Comparison of ENCODE assay signal across 8 cellular contexts in the genomic region with DNA sequence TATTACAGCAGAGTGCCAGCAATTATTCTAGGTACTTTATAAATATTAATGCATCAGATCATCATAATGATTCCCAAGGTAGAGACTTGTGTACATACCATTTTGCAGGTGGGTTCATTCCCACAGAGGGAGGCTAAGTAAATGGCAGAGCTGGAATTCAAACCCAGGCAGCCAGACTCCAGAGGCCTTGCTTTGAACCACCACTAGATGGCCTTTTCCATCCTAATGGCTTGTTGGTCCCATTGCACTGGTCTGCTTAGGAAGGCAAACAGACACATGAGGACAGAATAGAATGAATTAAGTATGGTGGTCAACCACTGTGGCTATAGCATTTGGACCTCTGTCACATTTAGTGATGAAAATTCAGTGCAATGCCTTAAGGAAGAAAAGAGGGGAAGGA.
A peak's percentile ranks its signal among the peaks of the same experiment; 100 is the strongest.
DNase-seq lines count a peak whose midpoint lies in the region; ATAC-seq and TF ChIP-seq lines count a peak whose summit lies in the region.

No MANE protein-coding gene starts in this region.

- peak; percentile 60 for DNase-seq in NCI-H82 (lab: John Stamatoyannopoulos, UW)
- DNase-seq in NCI-H82 treated with DMSO at 0.1 percent for 48 hours (lab: John Stamatoyannopoulos, UW; ENCODE audit: unreplicated experiment), result no peak
- DNase-seq in PC-3, result peak; percentile 58
- DNase-seq in kidney glomerular epithelial cell (lab: John Stamatoyannopoulos, UW), result peak; percentile 22
- DNase-seq in stimulated activated effector memory CD8-positive, alpha-beta T cell treated with anti-CD3 and anti-CD28 coated beads, Interleukin-12 subunit alpha, Interleukin-12 subunit beta, amount 100 ng/mL, for 72 hours (ENCODE audit: low spot score in 2 of 2), result no peak
- no peak for DNase-seq in heart left ventricle
- no peak for DNase-seq in activated naive CD4-positive, alpha-beta T cell treated with Interleukin-2 at 50 U/mL for 16 hours

- H3K9me3 ChIP-seq in PC-3 (ENCODE audit: low read length), result no peaks in the 10 kb centered on the region
- peaks cover 0 to 5% (median 0%) of the 10 kb centered on the region in 12 donors for H3K9me3 ChIP-seq in heart left ventricle

- H3K4me3 ChIP-seq in PC-3 (ENCODE audit: low read length) (no peak overlapping the region), heart left ventricle (no peak overlapping the region)

- H3K27ac ChIP-seq in PC-3 (ENCODE audit: low read length) (no peak overlapping the region), heart left ventricle (no peak overlapping the region)

- no peaks in the 10 kb centered on the region for H3K27me3 ChIP-seq in PC-3 (ENCODE audit: low read length)
- H3K27me3 ChIP-seq in heart left ventricle, result no peaks in the 10 kb centered on the region

- H3K36me3 ChIP-seq in PC-3 (ENCODE audit: low read depth, low read length) (no peaks in the 10 kb centered on the region), heart left ventricle (no peaks in the 10 kb centered on the region)

- no peaks in the 10 kb centered on the region for H3K4me1 Mint-ChIP-seq in stimulated activated effector memory CD8-positive, alpha-beta T cell treated with anti-CD3 and anti-CD28 coated beads, Interleukin-12 subunit alpha, Interleukin-12 subunit beta, amount 100 ng/mL, for 72 hours

- H3K36me3 Mint-ChIP-seq in stimulated activated effector memory CD8-positive, alpha-beta T cell treated with anti-CD3 and anti-CD28 coated beads, Interleukin-12 subunit alpha, Interleukin-12 subunit beta, amount 100 ng/mL, for 72 hours, result no peaks in the 10 kb centered on the region

- H3K79me2 ChIP-seq in PC-3 (ENCODE audit: low read length), result no peaks in the 10 kb centered on the region

- H3K27ac Mint-ChIP-seq in stimulated activated effector memory CD8-positive, alpha-beta T cell treated with anti-CD3 and anti-CD28 coated beads, Interleukin-12 subunit alpha, Interleukin-12 subunit beta, amount 100 ng/mL, for 72 hours, result no peak overlapping the region

- TF ChIP-seq CTCF in PC-3 (conservative IDR thresholded peaks at IDR 0.05; ENCODE audit: low read depth, low read length) (peak; percentile 74), heart left ventricle (IDR thresholded peaks at IDR 0.05) (no peak)

- H3K9me3 Mint-ChIP-seq in stimulated activated effector memory CD8-positive, alpha-beta T cell treated with anti-CD3 and anti-CD28 coated beads, Interleukin-12 subunit alpha, Interleukin-12 subunit beta, amount 100 ng/mL, for 72 hours, result no peaks in the 10 kb centered on the region

- ATAC-seq in HG02870 (IDR thresholded peaks at IDR 0.05; ENCODE audit: unreplicated experiment) (peak; percentile 83), PC-3 (peak; percentile 61), heart left ventricle (no peak)
- ATAC-seq in stimulated activated effector memory CD8-positive, alpha-beta T cell treated with anti-CD3 and anti-CD28 coated beads, Interleukin-12 subunit alpha, Interleukin-12 subunit beta, amount 100 ng/mL, for 72 hours, result no peak

- H3K4me3 Mint-ChIP-seq in stimulated activated effector memory CD8-positive, alpha-beta T cell treated with anti-CD3 and anti-CD28 coated beads, Interleukin-12 subunit alpha, Interleukin-12 subunit beta, amount 100 ng/mL, for 72 hours, result no peak overlapping the region

- POLR2A ChIA-PET in PC-3 (lab: Charles Lee; ENCODE audit: unreplicated experiment), result no interaction called here

- H3K9me2 ChIP-seq in PC-3 (replicated peaks; ENCODE audit: low read length), result no peaks in the 10 kb centered on the region

- no TSS peak for BruUV-seq in PC-3 (replicated peaks; lab: Mats Ljungman, UMichigan)

- H2AFZ ChIP-seq in PC-3 (ENCODE audit: low read length), result no peak overlapping the region

- intact Hi-C loops in PC-3 (cut with micrococcal nuclease), result no loop called here
- intact Hi-C loops in heart left ventricle (cut with DNase I), result no loop called here

- H3F3A ChIP-seq in PC-3 (ENCODE audit: low read length, unreplicated experiment), result no peaks in the 10 kb centered on the region

- no peak overlapping the region for H3K9ac ChIP-seq in PC-3 (ENCODE audit: low read length)

- no peak overlapping the region for H3K4me2 ChIP-seq in PC-3 (ENCODE audit: low read length)

- no peak for TF ChIP-seq POLR2A in heart left ventricle (IDR thresholded peaks at IDR 0.05)

- H4K20me1 ChIP-seq in PC-3 (ENCODE audit: low read length), result no peaks in the 10 kb centered on the region

- no peaks in the 10 kb centered on the region for H3K4me1 ChIP-seq in PC-3 (ENCODE audit: insufficient read depth, low read length)
- no peaks in the 10 kb centered on the region for H3K4me1 ChIP-seq in heart left ventricle

- CTCF ChIA-PET in PC-3 (lab: Charles Lee), result no interaction called here

Comparison
In these comparisons a context has a peak if more than half of its experiments do, and no peak if none do; other contexts are left out.
1. DNase-seq: peak in NCI-H82 (single experiment), PC-3 (single experiment) and kidney glomerular epithelial cell (single experiment); none in NCI-H82 treated with DMSO at 0.1 percent for 48 hours (single experiment), stimulated activated effector memory CD8-positive, alpha-beta T cell treated with anti-CD3 and anti-CD28 coated beads, Interleukin-12 subunit alpha, Interleukin-12 subunit beta, amount 100 ng/mL, for 72 hours (0 of 2), heart left ventricle (0 of 5) and activated naive CD4-positive, alpha-beta T cell treated with Interleukin-2 at 50 U/mL for 16 hours (single experiment).
2. ATAC-seq: peak in HG02870 (single experiment) and PC-3 (single experiment); none in stimulated activated effector memory CD8-positive, alpha-beta T cell treated with anti-CD3 and anti-CD28 coated beads, Interleukin-12 subunit alpha, Interleukin-12 subunit beta, amount 100 ng/mL, for 72 hours (single experiment) and heart left ventricle (0 of 4).